Comparison of ENCODE assay signal across 34 cellular contexts in the genomic region with DNA sequence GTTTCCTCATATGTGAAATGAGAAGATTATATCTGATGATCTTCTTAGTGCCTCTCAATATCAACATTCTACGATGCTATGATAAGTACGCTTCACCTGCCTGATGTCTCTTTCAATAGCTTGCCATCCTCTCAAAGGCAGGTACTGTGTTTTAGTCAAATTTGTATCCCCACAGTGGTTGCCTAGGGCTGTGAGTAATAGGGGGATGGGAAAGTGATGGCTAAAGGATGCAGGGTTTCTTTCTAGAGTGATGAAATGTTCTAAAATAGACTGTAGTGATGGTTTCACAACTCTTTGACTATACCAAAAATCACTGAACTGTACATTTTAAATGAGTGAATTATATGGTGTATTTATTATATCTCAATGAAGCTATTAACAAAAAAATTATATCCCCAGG.
"Had no signal": no experiment of that assay in that cellular context is flagged by ENCODE, and none has a peak within 500 bp of the region (broad histone marks: within the 10 kb centered on the region; RNA-seq: fewer than 3 reads in every experiment).

No MANE protein-coding gene starts in this region.

- H3K27me3 ChIP-seq: ascending aorta, body of pancreas, brain microvascular endothelial cell, colonic mucosa had no signal

- DNase-seq: activated B cell treated with CpG ODN at 0.5 μM for 24 hours; activated CD4-positive, alpha-beta memory T cell treated with anti-CD3 and anti-CD28 coated beads for 36 hours; activated CD4-positive, alpha-beta T cell treated with anti-CD3 and anti-CD28 coated beads for 4 hours; activated CD4-positive, alpha-beta T cell treated with anti-CD3 and anti-CD28 coated beads, Interleukin-2, amount 10 ng/mL, durations not matched to agents 24 days and 14 days; activated CD4-positive, alpha-beta T cell treated with anti-CD3 and anti-CD28 coated beads, Interleukin-2, amount 50 U/mL, for 1 hour; activated CD4-positive, alpha-beta T cell treated with anti-CD3 and anti-CD28 coated beads, Interleukin-2, amount 50 U/mL, for 4 hours; activated CD4-positive, CD25-positive, alpha-beta regulatory T cell treated with anti-CD3 and anti-CD28 coated beads, Interleukin-2, amount 50 U/mL, for 72 hours; activated CD8-positive, alpha-beta memory T cell treated with anti-CD3 and anti-CD28 coated beads, Interleukin-2, amount 10 ng/mL, durations not matched to agents 7 days and 5 days; activated CD8-positive, alpha-beta memory T cell treated with anti-CD3 and anti-CD28 coated beads, Interleukin-2, amount 50 U/mL, for 48 hours; activated CD8-positive, alpha-beta T cell treated with anti-CD3 and anti-CD28 coated beads for 36 hours; activated effector memory CD4-positive, alpha-beta T cell treated with Interleukin-2 at 50 U/mL for 16 hours; activated gamma-delta T cell; activated naive CD4-positive, alpha-beta T cell treated with anti-CD3 and anti-CD28 coated beads, Interleukin-2, amount 10 ng/mL, durations not matched to agents 7 days and 5 days; activated naive CD4-positive, alpha-beta T cell treated with Interleukin-2 at 50 U/mL for 16 hours; activated naive CD8-positive, alpha-beta T cell treated with anti-CD3 and anti-CD28 coated beads, Interleukin-2, amount 10 ng/mL, durations not matched to agents 7 days and 5 days; activated naive CD8-positive, alpha-beta T cell treated with anti-CD3 and anti-CD28 coated beads, Interleukin-2, amount 50 U/mL, for 24 hours; activated T-cell treated with anti-CD3 and anti-CD28 coated beads, Interleukin-2, amount 50 U/mL, for 24 hours; activated T-cell treated with anti-CD3 and anti-CD28 coated beads, Interleukin-2, amount 50 U/mL, for 48 hours; amygdala; anterior cingulate cortex; body of pancreas; brain microvascular endothelial cell; central memory CD4-positive, alpha-beta T cell; colonic mucosa; T-helper 2 cell; T-helper 9 cell had no signal

- ATAC-seq: activated CD8-positive, alpha-beta memory T cell treated with anti-CD3 and anti-CD28 coated beads, Interleukin-2, amount 10 ng/mL, durations not matched to agents 7 days and 5 days; activated CD8-positive, alpha-beta T cell treated with anti-CD3 and anti-CD28 coated beads for 36 hours; activated naive CD8-positive, alpha-beta T cell treated with anti-CD3 and anti-CD28 coated beads, Interleukin-2, amount 50 U/mL, for 24 hours; body of pancreas had no signal

- H3K9me3 ChIP-seq: ascending aorta, body of pancreas, breast epithelium, colonic mucosa had no signal

- H3K27ac ChIP-seq: ascending aorta, body of pancreas, brain microvascular endothelial cell, breast epithelium, colonic mucosa, VCaP had no signal

- H3K4me1 Mint-ChIP-seq: activated B cell treated with CpG ODN at 0.5 μM for 24 hours; activated CD4-positive, alpha-beta T cell treated with anti-CD3 and anti-CD28 coated beads, Interleukin-2, amount 10 ng/mL, durations not matched to agents 24 days and 14 days; activated CD8-positive, alpha-beta memory T cell treated with anti-CD3 and anti-CD28 coated beads, Interleukin-2, amount 10 ng/mL, durations not matched to agents 7 days and 5 days; activated naive CD4-positive, alpha-beta T cell treated with anti-CD3 and anti-CD28 coated beads, Interleukin-2, amount 10 ng/mL, durations not matched to agents 7 days and 5 days; activated naive CD4-positive, alpha-beta T cell treated with anti-CD3 and anti-CD28 coated beads, Interleukin-2, amount 50 U/mL, for 24 hours; activated naive CD8-positive, alpha-beta T cell treated with anti-CD3 and anti-CD28 coated beads, Interleukin-2, amount 10 ng/mL, durations not matched to agents 7 days and 5 days; activated naive CD8-positive, alpha-beta T cell treated with anti-CD3 and anti-CD28 coated beads, Interleukin-2, amount 50 U/mL, for 24 hours had no signal

- H3K4me3 Mint-ChIP-seq: activated B cell treated with CpG ODN at 0.5 μM for 24 hours; activated CD4-positive, alpha-beta memory T cell treated with anti-CD3 and anti-CD28 coated beads for 36 hours; activated CD4-positive, alpha-beta T cell treated with anti-CD3 and anti-CD28 coated beads, Interleukin-2, amount 10 ng/mL, durations not matched to agents 24 days and 14 days; activated CD8-positive, alpha-beta memory T cell treated with anti-CD3 and anti-CD28 coated beads, Interleukin-2, amount 10 ng/mL, durations not matched to agents 7 days and 5 days; activated CD8-positive, alpha-beta T cell treated with anti-CD3 and anti-CD28 coated beads for 36 hours; activated naive CD4-positive, alpha-beta T cell treated with anti-CD3 and anti-CD28 coated beads, Interleukin-2, amount 10 ng/mL, durations not matched to agents 7 days and 5 days; activated naive CD4-positive, alpha-beta T cell treated with anti-CD3 and anti-CD28 coated beads, Interleukin-2, amount 50 U/mL, for 24 hours; activated naive CD8-positive, alpha-beta T cell; activated naive CD8-positive, alpha-beta T cell treated with anti-CD3 and anti-CD28 coated beads, Interleukin-2, amount 10 ng/mL, durations not matched to agents 7 days and 5 days; activated naive CD8-positive, alpha-beta T cell treated with anti-CD3 and anti-CD28 coated beads, Interleukin-2, amount 50 U/mL, for 24 hours; activated T-cell treated with anti-CD3 and anti-CD28 coated beads, Interleukin-2, amount 50 U/mL, for 24 hours; T-helper 2 cell treated with Interferon-gamma antibody and Interleukin-4, amounts not matched to agents 5 μg/mL and 100 μg/mL, for 36 hours had no signal

- H3K27me3 Mint-ChIP-seq: activated B cell treated with CpG ODN at 0.5 μM for 24 hours; activated CD4-positive, alpha-beta T cell treated with anti-CD3 and anti-CD28 coated beads, Interleukin-2, amount 10 ng/mL, durations not matched to agents 24 days and 14 days; activated CD8-positive, alpha-beta T cell treated with anti-CD3 and anti-CD28 coated beads for 36 hours; activated naive CD4-positive, alpha-beta T cell treated with anti-CD3 and anti-CD28 coated beads, Interleukin-2, amount 10 ng/mL, durations not matched to agents 7 days and 5 days; activated naive CD8-positive, alpha-beta T cell; activated naive CD8-positive, alpha-beta T cell treated with anti-CD3 and anti-CD28 coated beads, Interleukin-2, amount 50 U/mL, for 24 hours had no signal

- H3K27ac Mint-ChIP-seq: activated B cell treated with CpG ODN at 0.5 μM for 24 hours; activated CD4-positive, alpha-beta memory T cell treated with anti-CD3 and anti-CD28 coated beads for 36 hours; activated CD4-positive, alpha-beta T cell treated with anti-CD3 and anti-CD28 coated beads, Interleukin-2, amount 10 ng/mL, durations not matched to agents 24 days and 14 days; activated CD8-positive, alpha-beta memory T cell treated with anti-CD3 and anti-CD28 coated beads, Interleukin-2, amount 10 ng/mL, durations not matched to agents 7 days and 5 days; activated CD8-positive, alpha-beta T cell treated with anti-CD3 and anti-CD28 coated beads for 36 hours; activated naive CD4-positive, alpha-beta T cell treated with anti-CD3 and anti-CD28 coated beads, Interleukin-2, amount 10 ng/mL, durations not matched to agents 7 days and 5 days; activated naive CD4-positive, alpha-beta T cell treated with anti-CD3 and anti-CD28 coated beads, Interleukin-2, amount 50 U/mL, for 24 hours; activated naive CD8-positive, alpha-beta T cell; activated naive CD8-positive, alpha-beta T cell treated with anti-CD3 and anti-CD28 coated beads, Interleukin-2, amount 10 ng/mL, durations not matched to agents 7 days and 5 days; activated naive CD8-positive, alpha-beta T cell treated with anti-CD3 and anti-CD28 coated beads, Interleukin-2, amount 50 U/mL, for 24 hours; activated T-cell treated with anti-CD3 and anti-CD28 coated beads, Interleukin-2, amount 50 U/mL, for 24 hours; activated T-helper 2 cell treated with anti-CD3 and anti-CD28 coated beads, Interferon-gamma antibody, Interleukin-2, Interleukin-4, amounts not matched to agents 10 μg/mL and 5 μg/mL and 100 μg/mL, durations not matched to agents 14 hours and 24 hours and 36 hours; T-helper 2 cell treated with Interferon-gamma antibody and Interleukin-4, amounts not matched to agents 5 μg/mL and 100 μg/mL, for 36 hours had no signal

- H3K36me3 ChIP-seq: ascending aorta, brain microvascular endothelial cell, breast epithelium, colonic mucosa had no signal

- H3K9me3 Mint-ChIP-seq: activated B cell treated with CpG ODN at 0.5 μM for 24 hours; activated CD4-positive, alpha-beta memory T cell treated with anti-CD3 and anti-CD28 coated beads for 36 hours; activated CD4-positive, alpha-beta T cell treated with anti-CD3 and anti-CD28 coated beads, Interleukin-2, amount 10 ng/mL, durations not matched to agents 24 days and 14 days; activated CD8-positive, alpha-beta T cell treated with anti-CD3 and anti-CD28 coated beads for 36 hours; activated naive CD4-positive, alpha-beta T cell treated with anti-CD3 and anti-CD28 coated beads, Interleukin-2, amount 10 ng/mL, durations not matched to agents 7 days and 5 days; activated naive CD4-positive, alpha-beta T cell treated with anti-CD3 and anti-CD28 coated beads, Interleukin-2, amount 50 U/mL, for 24 hours; activated naive CD8-positive, alpha-beta T cell treated with anti-CD3 and anti-CD28 coated beads, Interleukin-2, amount 10 ng/mL, durations not matched to agents 7 days and 5 days; activated naive CD8-positive, alpha-beta T cell treated with anti-CD3 and anti-CD28 coated beads, Interleukin-2, amount 50 U/mL, for 24 hours; activated T-cell treated with anti-CD3 and anti-CD28 coated beads, Interleukin-2, amount 50 U/mL, for 24 hours; activated T-helper 2 cell treated with anti-CD3 and anti-CD28 coated beads, Interferon-gamma antibody, Interleukin-2, Interleukin-4, amounts not matched to agents 10 μg/mL and 5 μg/mL and 100 μg/mL, durations not matched to agents 14 hours and 24 hours and 36 hours; T-helper 2 cell treated with Interferon-gamma antibody and Interleukin-4, amounts not matched to agents 5 μg/mL and 100 μg/mL, for 36 hours had no signal

- FAIRE-seq: TTC549 had no signal

- H3K36me3 Mint-ChIP-seq: activated CD4-positive, alpha-beta memory T cell treated with anti-CD3 and anti-CD28 coated beads for 36 hours; activated CD8-positive, alpha-beta memory T cell treated with anti-CD3 and anti-CD28 coated beads, Interleukin-2, amount 10 ng/mL, durations not matched to agents 7 days and 5 days; activated naive CD4-positive, alpha-beta T cell treated with anti-CD3 and anti-CD28 coated beads, Interleukin-2, amount 10 ng/mL, durations not matched to agents 7 days and 5 days; activated naive CD4-positive, alpha-beta T cell treated with anti-CD3 and anti-CD28 coated beads, Interleukin-2, amount 50 U/mL, for 24 hours; activated naive CD8-positive, alpha-beta T cell; activated naive CD8-positive, alpha-beta T cell treated with anti-CD3 and anti-CD28 coated beads, Interleukin-2, amount 10 ng/mL, durations not matched to agents 7 days and 5 days had no signal

- H3K4me1 ChIP-seq: ascending aorta, body of pancreas, breast epithelium, colonic mucosa had no signal

- H3K4me3 ChIP-seq: ascending aorta, body of pancreas, breast epithelium, colonic mucosa had no signal
